Comparison of ENCODE assay signal across 29 cellular contexts in genomic region chr15:74013374-74013893, GRCh38.
"Had no signal": no experiment of that assay in that cellular context is flagged by ENCODE, and none has a peak within 500 bp of the region (broad histone marks: within the 10 kb centered on the region; RNA-seq: fewer than 3 reads in every experiment).

No MANE protein-coding gene starts in this region.

- H3K27me3 Mint-ChIP-seq: activated CD4-positive, alpha-beta T cell treated with anti-CD3 and anti-CD28 coated beads for 36 hours; activated CD8-positive, alpha-beta memory T cell treated with anti-CD3 and anti-CD28 coated beads, Interleukin-2, amount 10 ng/mL, durations not matched to agents 7 days and 5 days; activated naive CD4-positive, alpha-beta T cell treated with anti-CD3 and anti-CD28 coated beads, Interleukin-2, amount 50 U/mL, for 24 hours; activated naive CD8-positive, alpha-beta T cell treated with anti-CD3 and anti-CD28 coated beads, Interleukin-2, amount 50 U/mL, for 24 hours; memory B cell; naive thymus-derived CD4-positive, alpha-beta T cell; T-cell; type B pancreatic cell had no signal

- H3K4me1 ChIP-seq: neural progenitor cell had no signal

- H3K4me3 Mint-ChIP-seq: activated CD4-positive, alpha-beta T cell treated with anti-CD3 and anti-CD28 coated beads for 36 hours; activated CD8-positive, alpha-beta memory T cell treated with anti-CD3 and anti-CD28 coated beads, Interleukin-2, amount 10 ng/mL, durations not matched to agents 7 days and 5 days; activated CD8-positive, alpha-beta T cell treated with anti-CD3 and anti-CD28 coated beads, Interleukin-2, amount 10 ng/mL, durations not matched to agents 7 days and 5 days; activated naive CD4-positive, alpha-beta T cell treated with anti-CD3 and anti-CD28 coated beads, Interleukin-2, amount 50 U/mL, for 24 hours; activated naive CD8-positive, alpha-beta T cell treated with anti-CD3 and anti-CD28 coated beads, Interleukin-2, amount 50 U/mL, for 24 hours; memory B cell; naive thymus-derived CD4-positive, alpha-beta T cell; neural progenitor cell; T-cell; T-helper 2 cell treated with Interferon-gamma antibody and Interleukin-4, amounts not matched to agents 5 μg/mL and 100 μg/mL, for 36 hours; type B pancreatic cell had no signal

- DNase-seq: activated CD4-positive, alpha-beta T cell treated with anti-CD3 and anti-CD28 coated beads for 36 hours; activated CD4-positive, CD25-positive, alpha-beta regulatory T cell; activated CD8-positive, alpha-beta memory T cell treated with anti-CD3 and anti-CD28 coated beads, Interleukin-2, amount 10 ng/mL, durations not matched to agents 7 days and 5 days; activated CD8-positive, alpha-beta T cell treated with anti-CD3 and anti-CD28 coated beads, Interleukin-2, amount 10 ng/mL, durations not matched to agents 7 days and 5 days; activated naive CD8-positive, alpha-beta T cell treated with anti-CD3 and anti-CD28 coated beads, Interleukin-2, amount 50 U/mL, for 24 hours; activated T-cell treated with anti-CD3 and anti-CD28 coated beads, Interleukin-2, amount 50 U/mL, for 48 hours; amygdala; central memory CD4-positive, alpha-beta T cell; dermis blood vessel endothelial cell; effector CD4-positive, alpha-beta T cell; esophagus squamous epithelium; foreskin melanocyte; islet precursor cell; midbrain; naive thymus-derived CD4-positive, alpha-beta T cell; posterior cingulate gyrus; right cardiac atrium; stimulated activated CD4-positive, alpha-beta T cell treated with anti-CD3 and anti-CD28 coated beads, Interleukin-4, amount 100 ng/mL, for 1 hour; stimulated activated naive CD8-positive, alpha-beta T cell treated with anti-CD3 and anti-CD28 coated beads, Interleukin-15, Interleukin-2, amounts not matched to agents 100 U/mL and 50 U/mL, for 24 hours; T-cell had no signal

- H3K27ac Mint-ChIP-seq: activated CD4-positive, alpha-beta T cell treated with anti-CD3 and anti-CD28 coated beads for 36 hours; activated CD8-positive, alpha-beta memory T cell treated with anti-CD3 and anti-CD28 coated beads, Interleukin-2, amount 10 ng/mL, durations not matched to agents 7 days and 5 days; activated CD8-positive, alpha-beta T cell treated with anti-CD3 and anti-CD28 coated beads, Interleukin-2, amount 10 ng/mL, durations not matched to agents 7 days and 5 days; activated naive CD4-positive, alpha-beta T cell treated with anti-CD3 and anti-CD28 coated beads, Interleukin-2, amount 50 U/mL, for 24 hours; activated naive CD8-positive, alpha-beta T cell treated with anti-CD3 and anti-CD28 coated beads, Interleukin-2, amount 50 U/mL, for 24 hours; activated T-helper 2 cell treated with anti-CD3 and anti-CD28 coated beads, Interferon-gamma antibody, Interleukin-2, Interleukin-4, amounts not matched to agents 10 μg/mL and 5 μg/mL and 100 μg/mL, durations not matched to agents 14 hours and 24 hours and 36 hours; memory B cell; neural progenitor cell; T-helper 2 cell treated with Interferon-gamma antibody and Interleukin-4, amounts not matched to agents 5 μg/mL and 100 μg/mL, for 36 hours; type B pancreatic cell had no signal

- H3K9me3 ChIP-seq: esophagus squamous epithelium, thoracic aorta, vagina had no signal

- ATAC-seq: activated CD4-positive, alpha-beta T cell treated with anti-CD3 and anti-CD28 coated beads for 36 hours; activated CD8-positive, alpha-beta memory T cell treated with anti-CD3 and anti-CD28 coated beads, Interleukin-2, amount 10 ng/mL, durations not matched to agents 7 days and 5 days; activated CD8-positive, alpha-beta T cell treated with anti-CD3 and anti-CD28 coated beads, Interleukin-2, amount 10 ng/mL, durations not matched to agents 7 days and 5 days; activated naive CD8-positive, alpha-beta T cell treated with anti-CD3 and anti-CD28 coated beads, Interleukin-2, amount 50 U/mL, for 24 hours; naive thymus-derived CD4-positive, alpha-beta T cell; right cardiac atrium; stimulated activated naive CD8-positive, alpha-beta T cell treated with anti-CD3 and anti-CD28 coated beads, Interleukin-15, Interleukin-2, amounts not matched to agents 100 U/mL and 50 U/mL, for 24 hours; T-cell had no signal

- H3K36me3 ChIP-seq: neural progenitor cell, thoracic aorta, vagina had no signal

- H3K4me3 ChIP-seq: esophagus squamous epithelium, neural progenitor cell, thoracic aorta, vagina had no signal

- H3K27ac ChIP-seq: epithelial cell of prostate, esophagus squamous epithelium, neural progenitor cell, thoracic aorta, vagina had no signal

- H3K9me3 Mint-ChIP-seq: activated naive CD4-positive, alpha-beta T cell treated with anti-CD3 and anti-CD28 coated beads, Interleukin-2, amount 50 U/mL, for 24 hours; activated naive CD8-positive, alpha-beta T cell treated with anti-CD3 and anti-CD28 coated beads, Interleukin-2, amount 50 U/mL, for 24 hours; activated T-helper 2 cell treated with anti-CD3 and anti-CD28 coated beads, Interferon-gamma antibody, Interleukin-2, Interleukin-4, amounts not matched to agents 10 μg/mL and 5 μg/mL and 100 μg/mL, durations not matched to agents 14 hours and 24 hours and 36 hours; memory B cell; naive thymus-derived CD4-positive, alpha-beta T cell; neural progenitor cell; T-cell; T-helper 2 cell treated with Interferon-gamma antibody and Interleukin-4, amounts not matched to agents 5 μg/mL and 100 μg/mL, for 36 hours; type B pancreatic cell had no signal

- H3K27me3 ChIP-seq: esophagus squamous epithelium, neural progenitor cell, vagina had no signal
